Comparison of ENCODE assay signal across 9 cellular contexts in genomic region chr12:132488127-132489077, GRCh38. TPM values are rescaled to one million over a fixed set of nuclear protein-coding genes. Genes with fewer than 3 reads are reported as not detected.
DNase-seq lines count a peak whose midpoint lies in the region; ATAC-seq and TF ChIP-seq lines count a peak whose summit lies in the region.
"Had no signal": no experiment of that assay in that cellular context is flagged by ENCODE, and none has a peak within 500 bp of the region (broad histone marks: within the 10 kb centered on the region; RNA-seq: fewer than 3 reads in every experiment).

No MANE protein-coding gene starts in this region.

- H3K27ac ChIP-seq in coronary artery (peak overlapping the region; percentile 70 to 85), neutrophil (peak overlapping the region; percentile 93)
- H3K27ac ChIP-seq: cardiac muscle cell had no signal

- H3K27me3 ChIP-seq in neutrophil = peaks cover 11% of the 10 kb centered on the region

- peak overlapping the region; percentile 90 for H3K4me3 ChIP-seq in coronary artery
- peak overlapping the region; percentile 68 to 96 for H3K4me3 ChIP-seq in neutrophil (ENCODE audit: low read depth in 1 of 2, low read length in 1 of 2)

- peak; percentile 58 for DNase-seq in GDM1 (lab: John Stamatoyannopoulos, UW)
- DNase-seq in NOMO-1 treated with dmso at 0.1 percent for 144 hours (lab: John Stamatoyannopoulos, UW; ENCODE audit: unreplicated experiment) = peak; percentile 95
- DNase-seq in coronary artery (ENCODE audit: low spot score) = no peak
- DNase-seq in foreskin melanocyte = no peak
- DNase-seq in ecto neural progenitor cell (ENCODE audit: low spot score) = no peak
- no peak for DNase-seq in mesenteric fat pad (ENCODE audit: low spot score)

- peaks cover 37 to 40% of the 10 kb centered on the region in 2 experiments for H3K4me1 ChIP-seq in neutrophil (ENCODE audit: control insufficient read depth in 1 of 2, insufficient read depth in 1 of 2, low read depth in 1 of 2, low read length in 1 of 2)

- TF ChIP-seq CTCF in coronary artery (IDR thresholded peaks at IDR 0.05) (no peak), neutrophil (IDR thresholded peaks at IDR 0.05) (no peak)

- H3K36me3 ChIP-seq in neutrophil = no peaks in the 10 kb centered on the region
- H3K36me3 ChIP-seq: cardiac muscle cell had no signal

- no peaks in the 10 kb centered on the region for H3K9me3 ChIP-seq in neutrophil

- ATAC-seq in HG02884 (IDR thresholded peaks at IDR 0.05; ENCODE audit: unreplicated experiment) = no peak

RNA-seq across cellular contexts. Expression of gene FBRSL1, which starts 1.5 kb away (rescaled TPM):
- total RNA-seq in mesenteric fat pad = 30.5 TPM

Comparison
In these comparisons a context has a peak if more than half of its experiments do, and no peak if none do; other contexts are left out.
1. DNase-seq: peak in GDM1 (single experiment) and NOMO-1 treated with dmso at 0.1 percent for 144 hours (single experiment); none in coronary artery (single experiment), foreskin melanocyte (single experiment), ecto neural progenitor cell (single experiment) and mesenteric fat pad (single experiment).